ENCODE assay signal across 27 cellular contexts in the genomic region with DNA sequence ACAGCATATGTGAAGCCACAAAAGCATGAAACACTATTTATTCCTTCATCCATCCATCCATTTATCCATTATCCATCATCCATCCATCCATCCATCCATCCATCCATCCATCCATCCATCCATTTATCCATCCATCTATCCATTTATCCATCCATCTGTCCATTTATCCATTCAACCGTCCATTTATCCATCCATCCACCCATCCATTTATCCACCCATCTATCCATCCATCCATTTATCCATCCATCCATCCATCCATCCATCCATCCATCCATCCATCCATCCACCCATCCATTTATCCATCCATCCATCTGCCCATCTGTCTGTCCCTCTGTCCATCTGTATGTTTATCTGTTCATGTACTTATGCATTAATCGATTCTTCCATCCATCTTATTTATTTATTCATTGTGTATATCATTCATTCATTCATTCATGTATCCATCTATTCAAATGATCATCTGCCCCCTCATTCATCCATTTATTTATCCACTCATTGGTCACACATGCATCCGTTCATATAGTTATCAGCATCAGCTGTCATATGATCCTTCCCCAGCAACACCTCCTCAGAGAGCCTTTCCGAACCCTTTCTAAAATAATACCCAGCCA. TPM values are rescaled to one million over a fixed set of nuclear protein-coding genes. Genes with fewer than 3 reads are reported as not detected.
DNase-seq lines count a peak whose midpoint lies in the region; ATAC-seq and TF ChIP-seq lines count a peak whose summit lies in the region.
"Had no signal": no experiment of that assay in that cellular context is flagged by ENCODE, and none has a peak within 500 bp of the region (broad histone marks: within the 10 kb centered on the region; RNA-seq: fewer than 3 reads in every experiment).

No MANE protein-coding gene starts in this region.

- no peak overlapping the region for H3K4ac ChIP-seq in IMR-90 (ENCODE audit: low read depth, low read length)

- ATAC-seq in IMR-90 (ENCODE audit: low read depth) (no peak), GM21423 (IDR thresholded peaks at IDR 0.05; ENCODE audit: unreplicated experiment) (no peak)
- ATAC-seq: GM12878 had no signal

- H4K5ac ChIP-seq in IMR-90 (ENCODE audit: low read depth, low read length), result no peak overlapping the region

- no peak overlapping the region for H2AFZ ChIP-seq in IMR-90 (replicated peaks; ENCODE audit: low read length, poor library complexity)

- intact Hi-C loops in IMR-90 (cut with micrococcal nuclease), result no loop called here

- no peak overlapping the region for H3K14ac ChIP-seq in IMR-90 (replicated peaks; ENCODE audit: low read depth, low read length)

- no peak overlapping the region for H3K4me3 ChIP-seq in IMR-90 (ENCODE audit: insufficient read depth, low read depth, low read length)
- H3K4me3 ChIP-seq in suprapubic skin, result no peak overlapping the region
- H3K4me3 ChIP-seq: BLaER1, GM12878 had no signal

- H3K27ac Mint-ChIP-seq in endothelial cell (ENCODE audit: unreplicated experiment), result no peak overlapping the region
- H3K27ac Mint-ChIP-seq: CD14-positive monocyte; CD4-positive, CD25-positive, alpha-beta regulatory T cell; CD8-positive, alpha-beta memory T cell had no signal

- H3K79me1 ChIP-seq in IMR-90 (ENCODE audit: low read depth in 1 of 2, low read length in 2 of 2), result no peaks in the 10 kb centered on the region

- TF ChIP-seq EP300 in suprapubic skin (IDR thresholded peaks at IDR 0.05), result no peak

- H3K9me3 ChIP-seq in IMR-90 (ENCODE audit: control insufficient read depth, insufficient read depth, low read length) (peaks cover 25% of the 10 kb centered on the region; the same call in 1 of the 2 replicates), suprapubic skin (no peaks in the 10 kb centered on the region)
- H3K9me3 ChIP-seq: BE2C, BLaER1 had no signal

- H3K27me3 ChIP-seq in IMR-90 (ENCODE audit: control insufficient read depth, insufficient read depth, low read length), result no peaks in the 10 kb centered on the region
- peaks cover 31% of the 10 kb centered on the region for H3K27me3 ChIP-seq in suprapubic skin
- H3K27me3 ChIP-seq: BE2C, BLaER1 had no signal

- H3K27ac ChIP-seq in IMR-90 (ENCODE audit: insufficient read depth, low read length), result no peak overlapping the region
- no peak overlapping the region for H3K27ac ChIP-seq in suprapubic skin
- H3K27ac ChIP-seq: BLaER1 had no signal

- no TSS peak for BruUV-seq in IMR-90 (replicated peaks; lab: Mats Ljungman, UMichigan)

- H4K20me1 ChIP-seq in IMR-90 (ENCODE audit: insufficient read depth, low read length), result no peaks in the 10 kb centered on the region
- H4K20me1 ChIP-seq: BLaER1 had no signal

- peak overlapping the region; percentile 66 for H3K4me3 Mint-ChIP-seq in endothelial cell (ENCODE audit: unreplicated experiment)
- H3K4me3 Mint-ChIP-seq: CD14-positive monocyte; CD4-positive, alpha-beta memory T cell; CD4-positive, CD25-positive, alpha-beta regulatory T cell; CD8-positive, alpha-beta memory T cell had no signal

- no peak overlapping the region for H4K91ac ChIP-seq in IMR-90 (ENCODE audit: insufficient read depth, low read depth, low read length)

- no peak overlapping the region for H3K4me2 ChIP-seq in IMR-90 (ENCODE audit: low read depth, low read length)
- H3K4me2 ChIP-seq: BLaER1 had no signal

- WGBS in IMR-90 (ENCODE audit: extremely low coverage in 2 of 2, insufficient read length in 1 of 2), 2 experiments, result 47% methylated on average over 2 of the region's 4 CpGs; no CpG with 5 or more reads in 1 of the 2 experiments
- 88% methylated on average over 4 of the region's 4 CpGs for WGBS in suprapubic skin

- TF ChIP-seq CTCF in IMR-90 (conservative IDR thresholded peaks at IDR 0.05; ENCODE audit: low read depth, low read length) (no peak), endothelial cell (IDR thresholded peaks at IDR 0.05; ENCODE audit: unreplicated experiment) (no peak), suprapubic skin (IDR thresholded peaks at IDR 0.05) (no peak)

- H2BK15ac ChIP-seq in IMR-90 (ENCODE audit: low read depth, low read length), result no peak overlapping the region

- H2AK5ac ChIP-seq in IMR-90 (ENCODE audit: low read depth, low read length), result no peak overlapping the region

- no peak for DNase-seq in IMR-90
- no peak for DNase-seq in endothelial cell (ENCODE audit: low spot score)
- no peak for DNase-seq in suprapubic skin (ENCODE audit: low spot score in 2 of 2)
- no peak for DNase-seq in HEK293T (ENCODE audit: extremely low spot score)
- DNase-seq: 8988T; ACHN; BE2C; C1 segment of cervical spinal cord; CD4-positive, alpha-beta memory T cell; CD4-positive, CD25-positive, alpha-beta regulatory T cell; CD8-positive, alpha-beta memory T cell; COR-L47; DMS 273 treated with DMSO at 0.1 percent for 48 hours; DMS153; DMS53; DMS79; DND-41; EL; GDM1 had no signal

- H2BK5ac ChIP-seq in IMR-90 (ENCODE audit: low read depth, low read length, poor library complexity, severe bottlenecking), result peak overlapping the region; percentile 60

- peaks cover 28% of the 10 kb centered on the region for H3K36me3 Mint-ChIP-seq in endothelial cell (ENCODE audit: low read depth, unreplicated experiment)
- H3K36me3 Mint-ChIP-seq: CD14-positive monocyte; CD4-positive, alpha-beta memory T cell had no signal

- H3K9ac ChIP-seq in IMR-90 (ENCODE audit: low read depth, low read length), result no peak overlapping the region
- H3K9ac ChIP-seq: BLaER1 had no signal

- H2BK20ac ChIP-seq in IMR-90 (ENCODE audit: low read depth, low read length), result no peak overlapping the region

- no peak overlapping the region for H3K56ac ChIP-seq in IMR-90 (ENCODE audit: extremely low read depth, insufficient read depth, low read length)

- H3K23ac ChIP-seq in IMR-90 (ENCODE audit: low read depth, low read length), result no peak overlapping the region

- peaks cover 45% of the 10 kb centered on the region for H3K9me3 Mint-ChIP-seq in endothelial cell (ENCODE audit: unreplicated experiment)

- H3K4me1 ChIP-seq in IMR-90 (ENCODE audit: control insufficient read depth, insufficient read depth, low read length) (no peaks in the 10 kb centered on the region), suprapubic skin (peaks cover 10% of the 10 kb centered on the region)
- H3K4me1 ChIP-seq: BE2C had no signal

- H4K8ac ChIP-seq in IMR-90 (ENCODE audit: low read depth in 2 of 2, low read length in 2 of 2), result no peak overlapping the region

- H3K9me1 ChIP-seq in IMR-90 (ENCODE audit: insufficient read depth, low read length), result no peaks in the 10 kb centered on the region

- POLR2A ChIA-PET in IMR-90 (lab: Charles Lee; ENCODE audit: unreplicated experiment), result no interaction called here
- POLR2A ChIA-PET in HEK293T (lab: Yijun Ruan, JAX), result no interaction called here

- in situ Hi-C loops in IMR-90 (cut with MboI; ENCODE audit: low sequenced_read_pairs), result no loop called here

- H3K4me1 Mint-ChIP-seq in endothelial cell (ENCODE audit: unreplicated experiment), result no peaks in the 10 kb centered on the region
- H3K4me1 Mint-ChIP-seq: CD14-positive monocyte; CD8-positive, alpha-beta memory T cell had no signal

- TF ChIP-seq POLR2A in IMR-90 (IDR thresholded peaks at IDR 0.05; ENCODE audit: low read depth, low read length) (no peak), suprapubic skin (IDR thresholded peaks at IDR 0.05) (no peak)

- CTCF ChIA-PET in IMR-90 (lab: Yijun Ruan, JAX), result no interaction called here
- CTCF ChIA-PET in HEK293T (lab: Yijun Ruan, JAX), result no interaction called here

- no peak overlapping the region for H2BK120ac ChIP-seq in IMR-90 (ENCODE audit: low read depth, low read length)

- H3K18ac ChIP-seq in IMR-90 (ENCODE audit: low read depth, low read length), result no peak overlapping the region

- H3K27me3 Mint-ChIP-seq in endothelial cell (ENCODE audit: unreplicated experiment), result peaks cover 3% of the 10 kb centered on the region

- dilution Hi-C loops in IMR-90 (cut with HindIII; ENCODE audit: low sequenced_read_pairs, unreplicated experiment), result no loop called here

- no peak overlapping the region for H2AK9ac ChIP-seq in IMR-90 (replicated peaks; ENCODE audit: low read depth, low read length, poor library complexity)

- H3K36me3 ChIP-seq in IMR-90 (ENCODE audit: control insufficient read depth, insufficient read depth, low read length) (no peaks in the 10 kb centered on the region), suprapubic skin (no peaks in the 10 kb centered on the region)
- H3K36me3 ChIP-seq: BE2C, BLaER1 had no signal

- TF ChIP-seq RAD21 in IMR-90 (IDR thresholded peaks at IDR 0.05; ENCODE audit: low read length), result no peak

TF ChIP-seq in IMR-90, 13 proteins besides CTCF, POLR2A, EP300 and RAD21 (continues in another document):
- TF ChIP-seq CHD1 (IDR thresholded peaks at IDR 0.05; ENCODE audit: low read depth, low read length) (no peak), BHLHE40 (IDR thresholded peaks at IDR 0.05; ENCODE audit: low read depth, low read length) (no peak), USF2 (IDR thresholded peaks at IDR 0.05; ENCODE audit: low read depth, low read length) (no peak)

TF ChIP-seq in HEK293T, 16 proteins besides CTCF, POLR2A, EP300 and RAD21 (continues in another document):
- TF ChIP-seq ZNF384 (IDR thresholded peaks at IDR 0.05) (no peak), SUZ12 (IDR thresholded peaks at IDR 0.05) (no peak), CTBP1 (IDR thresholded peaks at IDR 0.05; ENCODE audit: borderline replicate concordance) (no peak), NFRKB (IDR thresholded peaks at IDR 0.05) (no peak), LEF1 (IDR thresholded peaks at IDR 0.05; ENCODE audit: borderline replicate concordance) (no peak), FOXA1 (IDR thresholded peaks at IDR 0.05) (no peak), ELF4 (IDR thresholded peaks at IDR 0.05) (no peak), FOXK2 (IDR thresholded peaks at IDR 0.05) (no peak), BHLHE40 (IDR thresholded peaks at IDR 0.05; ENCODE audit: borderline replicate concordance) (no peak), ARNT (IDR thresholded peaks at IDR 0.05) (no peak), HDGF (IDR thresholded peaks at IDR 0.05; ENCODE audit: borderline replicate concordance) (no peak), FOXM1 (IDR thresholded peaks at IDR 0.05; ENCODE audit: borderline replicate concordance) (no peak), TARDBP (IDR thresholded peaks at IDR 0.05) (no peak), SP1 (IDR thresholded peaks at IDR 0.05) (no peak)

RNA-seq across cellular contexts. Expression of gene MYH14, which starts 7.0 kb away (rescaled TPM):
- not detected in 2 replicates for total RNA-seq in IMR-90 (2012; rRNA removed)
- not detected in 2 replicates for polyA plus RNA-seq in IMR-90 (2012; rRNA removed)
- 0.01 TPM in 1 of 2 replicates, not detected in the other for polyA plus RNA-seq in IMR-90 (2012; cell fraction: cytosol; rRNA removed)
- polyA plus RNA-seq in IMR-90 (2012; cell fraction: nucleus; rRNA removed; ENCODE audit: low replicate concordance), result 0.01 and 0.05 TPM in 2 replicates
- not detected for total RNA-seq in endothelial cell (ENCODE audit: unreplicated experiment)
- total RNA-seq in suprapubic skin, result 100 to 1,000 TPM in 3 of 4 donors, 10 to 100 TPM in 1; 84.8 to 116 (median 104) TPM
- total RNA-seq: CD4-positive, alpha-beta memory T cell; CD4-positive, CD25-positive, alpha-beta regulatory T cell; CD8-positive, alpha-beta memory T cell had no signal
- polyA plus RNA-seq: AG04450; CD14-positive monocyte; CD4-positive, alpha-beta memory T cell; CD4-positive, CD25-positive, alpha-beta regulatory T cell; CD8-positive, alpha-beta memory T cell had no signal

RNA-seq across cellular contexts. Expression of gene IZUMO2, which starts 33.3 kb away (rescaled TPM):
- total RNA-seq in IMR-90 (2012; rRNA removed) (not detected in 2 replicates), endothelial cell (ENCODE audit: unreplicated experiment) (not detected), suprapubic skin (not detected)
- polyA plus RNA-seq in IMR-90 (2012; rRNA removed), result not detected in 2 replicates
- polyA plus RNA-seq in IMR-90 (2012; cell fraction: cytosol; rRNA removed), result not detected in 2 replicates
- not detected in 2 replicates for polyA plus RNA-seq in IMR-90 (2012; cell fraction: nucleus; rRNA removed; ENCODE audit: low replicate concordance)
- total RNA-seq: A673; CD4-positive, alpha-beta memory T cell; CD4-positive, CD25-positive, alpha-beta regulatory T cell; CD8-positive, alpha-beta memory T cell; Daoy; G401; GM12878 had no signal
- polyA plus RNA-seq: AG04450; CD14-positive monocyte; CD4-positive, alpha-beta memory T cell; CD4-positive, CD25-positive, alpha-beta regulatory T cell; CD8-positive, alpha-beta memory T cell; GM12878 had no signal

Comparison
In these comparisons a context has a peak if more than half of its experiments do, and no peak if none do; other contexts are left out.
1. RNA of gene MYH14, which starts 7.0 kb away (total RNA-seq): 84.8 to 116 TPM in suprapubic skin; not detected in endothelial cell (single experiment) and not detected in IMR-90; every median in the first group is over 10 times any median in the second.